Comparison of ENCODE assay signal across 8 cellular contexts in genomic region chr3:115359507-115359906, GRCh38.
DNase-seq lines count a peak whose midpoint lies in the region; ATAC-seq and TF ChIP-seq lines count a peak whose summit lies in the region.
"Had no signal": no experiment of that assay in that cellular context is flagged by ENCODE, and none has a peak within 500 bp of the region (broad histone marks: within the 10 kb centered on the region; RNA-seq: fewer than 3 reads in every experiment).

No MANE protein-coding gene starts in this region.

- peak overlapping the region; percentile 55 for H3K4me3 ChIP-seq in osteoblast (ENCODE audit: insufficient read depth, low read length)

- no peaks in the 10 kb centered on the region for H3K79me2 ChIP-seq in osteoblast (ENCODE audit: insufficient read depth, low read length)

- H3K27ac ChIP-seq in osteoblast (ENCODE audit: low read depth, low read length), result peak overlapping the region; percentile 42

- TF ChIP-seq CTCF in osteoblast (IDR thresholded peaks at IDR 0.05; ENCODE audit: extremely low read depth, low read depth, low read length), result no peak

- peak overlapping the region; percentile 95 for H2AFZ ChIP-seq in osteoblast (ENCODE audit: low read length)

- no peaks in the 10 kb centered on the region for H3K27me3 ChIP-seq in osteoblast (ENCODE audit: insufficient read depth, low read length)

- H3K9me3 ChIP-seq in osteoblast (ENCODE audit: low read depth, low read length), result no peaks in the 10 kb centered on the region

- H3K4me2 ChIP-seq in osteoblast (ENCODE audit: insufficient read depth, low read length), result peak overlapping the region; percentile 78

- DNase-seq in M059J (ENCODE audit: low read depth), result peak; percentile 47
- DNase-seq in osteoblast (ENCODE audit: insufficient read length, low spot score, missing footprints), result no peak
- no peak for DNase-seq in NCI-H1105 (lab: John Stamatoyannopoulos, UW)
- no peak for DNase-seq in SIG-M5 (lab: John Stamatoyannopoulos, UW)
- no peak for DNase-seq in NOMO-1 treated with DMSO at 0.1 percent for 48 hours (lab: John Stamatoyannopoulos, UW; ENCODE audit: unreplicated experiment)
- DNase-seq: RPMI8226 had no signal

- no peaks in the 10 kb centered on the region for H3K36me3 ChIP-seq in osteoblast (ENCODE audit: insufficient read depth, low read length)

- no peaks in the 10 kb centered on the region for H4K20me1 ChIP-seq in osteoblast (ENCODE audit: insufficient read depth, low read length)

- no peaks in the 10 kb centered on the region for H3K4me1 ChIP-seq in osteoblast (ENCODE audit: insufficient read depth, low read length)

- peak; percentile 97 for ATAC-seq in GM18909 (IDR thresholded peaks at IDR 0.05; ENCODE audit: poor library complexity, unreplicated experiment)
- peak; percentile 83 for ATAC-seq in HG02571 (IDR thresholded peaks at IDR 0.05; ENCODE audit: unreplicated experiment)
